ENCODE assay signal across 1 cellular context in the genomic region with DNA sequence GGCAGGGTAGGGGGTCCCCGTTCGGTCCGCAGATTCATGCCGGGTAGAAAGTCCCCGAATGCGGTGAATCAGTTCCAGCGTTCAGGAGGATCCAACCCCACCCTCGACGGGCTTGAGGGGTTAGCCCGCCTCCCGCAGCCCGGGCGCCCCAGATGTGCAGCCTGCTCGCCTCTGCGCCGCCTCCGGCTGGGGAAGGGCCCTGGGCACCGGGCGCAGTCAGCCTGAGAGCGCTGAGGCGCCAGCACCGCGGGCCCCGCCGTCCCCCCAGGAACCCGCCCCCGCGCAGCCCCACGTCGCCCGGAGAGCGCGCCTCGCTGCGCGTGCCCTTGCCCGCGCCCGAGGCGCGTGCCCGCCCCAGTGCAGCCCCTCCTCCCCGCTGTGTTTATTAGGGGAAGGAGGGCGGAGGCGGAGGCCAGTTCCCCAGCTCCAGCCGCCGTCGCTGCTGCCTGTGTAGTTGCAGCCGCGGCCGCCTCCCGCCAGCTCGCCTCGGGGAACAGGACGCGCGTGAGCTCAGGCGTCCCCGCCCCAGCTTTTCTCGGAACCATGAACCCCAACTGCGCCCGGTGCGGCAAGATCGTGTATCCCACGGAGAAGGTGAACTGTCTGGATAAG.
TF ChIP-seq lines count a peak whose summit lies in the region.

A gene with protein sequence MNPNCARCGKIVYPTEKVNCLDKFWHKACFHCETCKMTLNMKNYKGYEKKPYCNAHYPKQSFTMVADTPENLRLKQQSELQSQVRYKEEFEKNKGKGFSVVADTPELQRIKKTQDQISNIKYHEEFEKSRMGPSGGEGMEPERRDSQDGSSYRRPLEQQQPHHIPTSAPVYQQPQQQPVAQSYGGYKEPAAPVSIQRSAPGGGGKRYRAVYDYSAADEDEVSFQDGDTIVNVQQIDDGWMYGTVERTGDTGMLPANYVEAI (plus strand): TSS at position 412 of the 612 bp plus-strand sequence. CDS start 132 bp downstream, at position 544.

TF ChIP-seq in GM12878, 131 proteins besides CTCF, POLR2A, EP300 and RAD21 (continued from another document):
- TF ChIP-seq, protein P1, sequence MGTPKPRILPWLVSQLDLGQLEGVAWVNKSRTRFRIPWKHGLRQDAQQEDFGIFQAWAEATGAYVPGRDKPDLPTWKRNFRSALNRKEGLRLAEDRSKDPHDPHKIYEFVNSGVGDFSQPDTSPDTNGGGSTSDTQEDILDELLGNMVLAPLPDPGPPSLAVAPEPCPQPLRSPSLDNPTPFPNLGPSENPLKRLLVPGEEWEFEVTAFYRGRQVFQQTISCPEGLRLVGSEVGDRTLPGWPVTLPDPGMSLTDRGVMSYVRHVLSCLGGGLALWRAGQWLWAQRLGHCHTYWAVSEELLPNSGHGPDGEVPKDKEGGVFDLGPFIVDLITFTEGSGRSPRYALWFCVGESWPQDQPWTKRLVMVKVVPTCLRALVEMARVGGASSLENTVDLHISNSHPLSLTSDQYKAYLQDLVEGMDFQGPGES (IDR thresholded peaks at IDR 0.05): no peak
- no peak for TF ChIP-seq EZH2 (IDR thresholded peaks at IDR 0.05; ENCODE audit: borderline replicate concordance, control insufficient read depth, low read depth, low read length)
- TF ChIP-seq, protein P2, sequence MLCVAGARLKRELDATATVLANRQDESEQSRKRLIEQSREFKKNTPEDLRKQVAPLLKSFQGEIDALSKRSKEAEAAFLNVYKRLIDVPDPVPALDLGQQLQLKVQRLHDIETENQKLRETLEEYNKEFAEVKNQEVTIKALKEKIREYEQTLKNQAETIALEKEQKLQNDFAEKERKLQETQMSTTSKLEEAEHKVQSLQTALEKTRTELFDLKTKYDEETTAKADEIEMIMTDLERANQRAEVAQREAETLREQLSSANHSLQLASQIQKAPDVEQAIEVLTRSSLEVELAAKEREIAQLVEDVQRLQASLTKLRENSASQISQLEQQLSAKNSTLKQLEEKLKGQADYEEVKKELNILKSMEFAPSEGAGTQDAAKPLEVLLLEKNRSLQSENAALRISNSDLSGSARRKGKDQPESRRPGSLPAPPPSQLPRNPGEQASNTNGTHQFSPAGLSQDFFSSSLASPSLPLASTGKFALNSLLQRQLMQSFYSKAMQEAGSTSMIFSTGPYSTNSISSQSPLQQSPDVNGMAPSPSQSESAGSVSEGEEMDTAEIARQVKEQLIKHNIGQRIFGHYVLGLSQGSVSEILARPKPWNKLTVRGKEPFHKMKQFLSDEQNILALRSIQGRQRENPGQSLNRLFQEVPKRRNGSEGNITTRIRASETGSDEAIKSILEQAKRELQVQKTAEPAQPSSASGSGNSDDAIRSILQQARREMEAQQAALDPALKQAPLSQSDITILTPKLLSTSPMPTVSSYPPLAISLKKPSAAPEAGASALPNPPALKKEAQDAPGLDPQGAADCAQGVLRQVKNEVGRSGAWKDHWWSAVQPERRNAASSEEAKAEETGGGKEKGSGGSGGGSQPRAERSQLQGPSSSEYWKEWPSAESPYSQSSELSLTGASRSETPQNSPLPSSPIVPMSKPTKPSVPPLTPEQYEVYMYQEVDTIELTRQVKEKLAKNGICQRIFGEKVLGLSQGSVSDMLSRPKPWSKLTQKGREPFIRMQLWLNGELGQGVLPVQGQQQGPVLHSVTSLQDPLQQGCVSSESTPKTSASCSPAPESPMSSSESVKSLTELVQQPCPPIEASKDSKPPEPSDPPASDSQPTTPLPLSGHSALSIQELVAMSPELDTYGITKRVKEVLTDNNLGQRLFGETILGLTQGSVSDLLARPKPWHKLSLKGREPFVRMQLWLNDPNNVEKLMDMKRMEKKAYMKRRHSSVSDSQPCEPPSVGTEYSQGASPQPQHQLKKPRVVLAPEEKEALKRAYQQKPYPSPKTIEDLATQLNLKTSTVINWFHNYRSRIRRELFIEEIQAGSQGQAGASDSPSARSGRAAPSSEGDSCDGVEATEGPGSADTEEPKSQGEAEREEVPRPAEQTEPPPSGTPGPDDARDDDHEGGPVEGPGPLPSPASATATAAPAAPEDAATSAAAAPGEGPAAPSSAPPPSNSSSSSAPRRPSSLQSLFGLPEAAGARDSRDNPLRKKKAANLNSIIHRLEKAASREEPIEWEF (IDR thresholded peaks at IDR 0.05; ENCODE audit: insufficient replicate concordance, low read depth, low read length): no peak
- TF ChIP-seq CREM (IDR thresholded peaks at IDR 0.05; ENCODE audit: low read depth): 0 out of 2 replicates have a peak, but pooled peaks have one; percentile 22
- TF ChIP-seq RUNX3 (IDR thresholded peaks at IDR 0.05; ENCODE audit: low read length): no peak
- no peak for TF ChIP-seq SMARCA5 (IDR thresholded peaks at IDR 0.05)
- no peak for TF ChIP-seq ZNF24 (IDR thresholded peaks at IDR 0.05)
- TF ChIP-seq SUZ12 (IDR thresholded peaks at IDR 0.05; ENCODE audit: unreplicated experiment): no peak
- TF ChIP-seq, protein P3, sequence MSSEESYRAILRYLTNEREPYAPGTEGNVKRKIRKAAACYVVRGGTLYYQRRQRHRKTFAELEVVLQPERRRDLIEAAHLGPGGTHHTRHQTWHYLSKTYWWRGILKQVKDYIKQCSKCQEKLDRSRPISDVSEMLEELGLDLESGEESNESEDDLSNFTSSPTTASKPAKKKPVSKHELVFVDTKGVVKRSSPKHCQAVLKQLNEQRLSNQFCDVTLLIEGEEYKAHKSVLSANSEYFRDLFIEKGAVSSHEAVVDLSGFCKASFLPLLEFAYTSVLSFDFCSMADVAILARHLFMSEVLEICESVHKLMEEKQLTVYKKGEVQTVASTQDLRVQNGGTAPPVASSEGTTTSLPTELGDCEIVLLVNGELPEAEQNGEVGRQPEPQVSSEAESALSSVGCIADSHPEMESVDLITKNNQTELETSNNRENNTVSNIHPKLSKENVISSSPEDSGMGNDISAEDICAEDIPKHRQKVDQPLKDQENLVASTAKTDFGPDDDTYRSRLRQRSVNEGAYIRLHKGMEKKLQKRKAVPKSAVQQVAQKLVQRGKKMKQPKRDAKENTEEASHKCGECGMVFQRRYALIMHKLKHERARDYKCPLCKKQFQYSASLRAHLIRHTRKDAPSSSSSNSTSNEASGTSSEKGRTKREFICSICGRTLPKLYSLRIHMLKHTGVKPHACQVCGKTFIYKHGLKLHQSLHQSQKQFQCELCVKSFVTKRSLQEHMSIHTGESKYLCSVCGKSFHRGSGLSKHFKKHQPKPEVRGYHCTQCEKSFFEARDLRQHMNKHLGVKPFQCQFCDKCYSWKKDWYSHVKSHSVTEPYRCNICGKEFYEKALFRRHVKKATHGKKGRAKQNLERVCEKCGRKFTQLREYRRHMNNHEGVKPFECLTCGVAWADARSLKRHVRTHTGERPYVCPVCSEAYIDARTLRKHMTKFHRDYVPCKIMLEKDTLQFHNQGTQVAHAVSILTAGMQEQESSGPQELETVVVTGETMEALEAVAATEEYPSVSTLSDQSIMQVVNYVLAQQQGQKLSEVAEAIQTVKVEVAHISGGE (CRISPR knock-in tag; IDR thresholded peaks at IDR 0.05): peak; percentile 59
- TF ChIP-seq ETV6 (conservative IDR thresholded peaks at IDR 0.05 in 1 of 2, IDR thresholded peaks at IDR 0.05 in 1 of 2; ENCODE audit: borderline replicate concordance in 1 of 2, low read depth in 1 of 2): no peak
- TF ChIP-seq SMAD1 (IDR thresholded peaks at IDR 0.05; ENCODE audit: low read depth, partially characterized antibody): peak; percentile 39
- no peak for TF ChIP-seq RELA (IDR thresholded peaks at IDR 0.05; ENCODE audit: borderline replicate concordance, partially characterized antibody)
- TF ChIP-seq SREBF1 (IDR thresholded peaks at IDR 0.05; ENCODE audit: low read length): no peak
- peak; percentile 35 for TF ChIP-seq CREB1 (IDR thresholded peaks at IDR 0.05; ENCODE audit: low read depth)
- no peak for TF ChIP-seq SUPT20H (IDR thresholded peaks at IDR 0.05; ENCODE audit: borderline replicate concordance, control insufficient read depth, low read depth, low read length)
- TF ChIP-seq FOXM1 (IDR thresholded peaks at IDR 0.05; ENCODE audit: low read depth, low read length): no peak
- no peak for TF ChIP-seq LARP7 (IDR thresholded peaks at IDR 0.05)
- no peak for TF ChIP-seq RB1 (IDR thresholded peaks at IDR 0.05; ENCODE audit: borderline replicate concordance)
- TF ChIP-seq TCF7 (IDR thresholded peaks at IDR 0.05; ENCODE audit: borderline replicate concordance): no peak
- TF ChIP-seq SIN3A (IDR thresholded peaks at IDR 0.05; ENCODE audit: low read depth, low read length): no peak; the same call in 1 of the 2 replicates
